Comparison of ENCODE assay signal across 19 cellular contexts in genomic region chr15:65312400-65312916, GRCh38. TPM values are rescaled to one million over a fixed set of nuclear protein-coding genes. Genes with fewer than 3 reads are reported as not detected.
DNase-seq lines count a peak whose midpoint lies in the region; ATAC-seq and TF ChIP-seq lines count a peak whose summit lies in the region.
"Had no signal": no experiment of that assay in that cellular context is flagged by ENCODE, and none has a peak within 500 bp of the region (broad histone marks: within the 10 kb centered on the region; RNA-seq: fewer than 3 reads in every experiment).

No MANE protein-coding gene starts in this region.

- no peaks in the 10 kb centered on the region for H4K20me1 ChIP-seq in GM23338 (replicated peaks; ENCODE audit: insufficient read depth)

- peaks cover 19% of the 10 kb centered on the region for H3K4me1 Mint-ChIP-seq in GM23338
- peaks cover 15% of the 10 kb centered on the region for H3K4me1 Mint-ChIP-seq in progenitor cell of endocrine pancreas (ENCODE audit: low read depth)
- H3K4me1 Mint-ChIP-seq in endothelial cell (ENCODE audit: unreplicated experiment), result peaks cover 6% of the 10 kb centered on the region
- H3K4me1 Mint-ChIP-seq: memory B cell had no signal

- TF ChIP-seq CTCF in GM23338 (conservative IDR thresholded peaks at IDR 0.05; ENCODE audit: low read depth in 2 of 2), result no peak
- peak; percentile 4 for TF ChIP-seq CTCF in choroid plexus epithelial cell (conservative IDR thresholded peaks at IDR 0.05; ENCODE audit: low read depth, low read length)
- TF ChIP-seq CTCF in progenitor cell of endocrine pancreas (IDR thresholded peaks at IDR 0.05; ENCODE audit: unreplicated experiment), result no peak
- TF ChIP-seq CTCF in endothelial cell (IDR thresholded peaks at IDR 0.05; ENCODE audit: unreplicated experiment), result no peak

- no peaks in the 10 kb centered on the region for H3K79me2 ChIP-seq in GM23338 (replicated peaks; ENCODE audit: insufficient read depth)
- H3K79me2 ChIP-seq: hepatocyte had no signal

- H3K9me3 Mint-ChIP-seq in GM23338 (no peaks in the 10 kb centered on the region), progenitor cell of endocrine pancreas (ENCODE audit: low read depth) (no peaks in the 10 kb centered on the region), endothelial cell (ENCODE audit: unreplicated experiment) (no peaks in the 10 kb centered on the region)
- H3K9me3 Mint-ChIP-seq: memory B cell, WTC11 had no signal

- H3K4me1 ChIP-seq in GM23338 (ENCODE audit: insufficient read depth), result peaks cover 13% of the 10 kb centered on the region

- no peak overlapping the region for H3K4me2 ChIP-seq in GM23338
- H3K4me2 ChIP-seq: hepatocyte had no signal

- H3K36me3 Mint-ChIP-seq in GM23338 (ENCODE audit: low read depth) (no peaks in the 10 kb centered on the region), progenitor cell of endocrine pancreas (ENCODE audit: insufficient read depth) (no peaks in the 10 kb centered on the region), endothelial cell (ENCODE audit: low read depth, unreplicated experiment) (no peaks in the 10 kb centered on the region)
- H3K36me3 Mint-ChIP-seq: memory B cell, WTC11 had no signal

- no peak overlapping the region for H3K4me3 Mint-ChIP-seq in GM23338
- no peak overlapping the region for H3K4me3 Mint-ChIP-seq in progenitor cell of endocrine pancreas (ENCODE audit: low read depth)
- H3K4me3 Mint-ChIP-seq in endothelial cell (ENCODE audit: unreplicated experiment), result no peak overlapping the region
- H3K4me3 Mint-ChIP-seq: memory B cell, WTC11 had no signal

- H3K27me3 Mint-ChIP-seq in GM23338 (ENCODE audit: insufficient read depth, low read depth, poor library complexity) (peaks cover 8% of the 10 kb centered on the region), progenitor cell of endocrine pancreas (peaks cover 2% of the 10 kb centered on the region), endothelial cell (ENCODE audit: unreplicated experiment) (peaks cover 3% of the 10 kb centered on the region)

- H3F3A ChIP-seq in GM23338 (replicated peaks; ENCODE audit: low read depth), result no peaks in the 10 kb centered on the region

- H3K27ac ChIP-seq in GM23338 (ENCODE audit: low read depth), result no peak overlapping the region
- H3K27ac ChIP-seq: hepatocyte had no signal

- H3K9me2 ChIP-seq in GM23338 (ENCODE audit: insufficient read depth), result no peaks in the 10 kb centered on the region

- H3K4me3 ChIP-seq in GM23338 (no peak overlapping the region), choroid plexus epithelial cell (ENCODE audit: low read depth, low read length) (no peak overlapping the region)
- H3K4me3 ChIP-seq: hepatocyte had no signal

- peak overlapping the region; percentile 54 for H2AFZ ChIP-seq in GM23338
- H2AFZ ChIP-seq: hepatocyte had no signal

- no peaks in the 10 kb centered on the region for H3K36me3 ChIP-seq in GM23338 (ENCODE audit: insufficient read depth)

- ATAC-seq in GM23338 (no peak), HG03432 (IDR thresholded peaks at IDR 0.05; ENCODE audit: unreplicated experiment) (no peak)
- ATAC-seq: WTC11 had no signal

- DNase-seq in GM23338 (ENCODE audit: low spot score) (no peak), choroid plexus epithelial cell (ENCODE audit: low read depth) (peak; percentile 33), kidney tubule cell (ENCODE audit: low spot score) (peak; percentile 24), progenitor cell of endocrine pancreas (ENCODE audit: low spot score, unreplicated experiment) (no peak), NCI-H2196 treated with DMSO at 0.1 percent for 48 hours (lab: John Stamatoyannopoulos, UW; ENCODE audit: unreplicated experiment) (no peak), NCI-H510A treated with DMSO at 0.1 percent for 48 hours (lab: John Stamatoyannopoulos, UW) (no peak), endothelial cell (ENCODE audit: low spot score) (no peak)
- DNase-seq: activated gamma-delta T cell; AML-193; DMS79 treated with DMSO at 0.1 percent for 48 hours; stimulated activated CD4-positive, alpha-beta T cell treated with anti-CD3 and anti-CD28 coated beads, Interleukin-2, amount 100 ng/mL, for 24 hours; stimulated activated CD8-positive, alpha-beta memory T cell treated with anti-CD3 and anti-CD28 coated beads, Interleukin-4, amount 100 ng/mL, for 48 hours had no signal

- no peak overlapping the region for H3K27ac Mint-ChIP-seq in GM23338
- H3K27ac Mint-ChIP-seq in progenitor cell of endocrine pancreas, result peak overlapping the region; percentile 69
- no peak overlapping the region for H3K27ac Mint-ChIP-seq in endothelial cell (ENCODE audit: unreplicated experiment)
- H3K27ac Mint-ChIP-seq: memory B cell, WTC11 had no signal

- H3K27me3 ChIP-seq in GM23338 (ENCODE audit: insufficient read depth), result no peaks in the 10 kb centered on the region
- H3K27me3 ChIP-seq: hepatocyte had no signal

TF ChIP-seq in GM23338, 12 proteins besides CTCF, POLR2A, EP300 and RAD21 (continues in another document):
- no peak for TF ChIP-seq EZH2 (IDR thresholded peaks at IDR 0.05; ENCODE audit: low read depth, unreplicated experiment)
- no peak for TF ChIP-seq ZNF462 (CRISPR knock-in tag; IDR thresholded peaks at IDR 0.05)

RNA-seq across cellular contexts. Expression of gene RNU5B-1, which starts 8.0 kb away (rescaled TPM):
- not detected in 2 replicates for total RNA-seq in GM23338 (2014; rRNA removed; shearing (Covaris generic))
- polyA plus RNA-seq in GM23338 (2016; fragmentation: Nextera tagmentation; extraction: Ambion mirVana), result not detected in 2 replicates
- 41.3 and 48.7 TPM in 2 replicates for total RNA-seq in progenitor cell of endocrine pancreas
- not detected for total RNA-seq in endothelial cell (ENCODE audit: unreplicated experiment)
- total RNA-seq: activated CD8-positive, alpha-beta memory T cell treated with anti-CD3 and anti-CD28 coated beads for 36 hours; hepatocyte; ureter; WTC11 had no signal
- polyA plus RNA-seq: hepatocyte had no signal

RNA-seq across cellular contexts. Expression of gene RNU5A-1, which starts 16.6 kb away (rescaled TPM):
- total RNA-seq in GM23338 (2014; rRNA removed; shearing (Covaris generic)), result not detected in 2 replicates
- polyA plus RNA-seq in GM23338 (2016; fragmentation: Nextera tagmentation; extraction: Ambion mirVana), result not detected in 2 replicates
- total RNA-seq in progenitor cell of endocrine pancreas (not detected in 2 replicates), endothelial cell (ENCODE audit: unreplicated experiment) (not detected)
- total RNA-seq: activated CD8-positive, alpha-beta memory T cell treated with anti-CD3 and anti-CD28 coated beads for 36 hours; hepatocyte; osteocyte; ureter; WTC11 had no signal
- polyA plus RNA-seq: hepatocyte had no signal

RNA-seq across cellular contexts. Expression of gene PARP16, which starts 25.8 kb away (rescaled TPM):
- 3.6 and 4.6 TPM in 2 replicates for total RNA-seq in GM23338 (2014; rRNA removed; shearing (Covaris generic))
- 4.1 and 4.4 TPM in 2 replicates for polyA plus RNA-seq in GM23338 (2016; fragmentation: Nextera tagmentation; extraction: Ambion mirVana)
- total RNA-seq in progenitor cell of endocrine pancreas (10.5 and 12.6 TPM in 2 replicates), endothelial cell (ENCODE audit: unreplicated experiment) (2.8 TPM)

Comparison
In these comparisons a context has a peak if more than half of its experiments do, and no peak if none do; other contexts are left out.
1. DNase-seq: peak in choroid plexus epithelial cell (single experiment) and kidney tubule cell (single experiment); none in GM23338 (single experiment), progenitor cell of endocrine pancreas (single experiment), NCI-H2196 treated with DMSO at 0.1 percent for 48 hours (single experiment), NCI-H510A treated with DMSO at 0.1 percent for 48 hours (single experiment) and endothelial cell (single experiment).